Comparison of ENCODE assay signal across 8 cellular contexts in the genomic region with DNA sequence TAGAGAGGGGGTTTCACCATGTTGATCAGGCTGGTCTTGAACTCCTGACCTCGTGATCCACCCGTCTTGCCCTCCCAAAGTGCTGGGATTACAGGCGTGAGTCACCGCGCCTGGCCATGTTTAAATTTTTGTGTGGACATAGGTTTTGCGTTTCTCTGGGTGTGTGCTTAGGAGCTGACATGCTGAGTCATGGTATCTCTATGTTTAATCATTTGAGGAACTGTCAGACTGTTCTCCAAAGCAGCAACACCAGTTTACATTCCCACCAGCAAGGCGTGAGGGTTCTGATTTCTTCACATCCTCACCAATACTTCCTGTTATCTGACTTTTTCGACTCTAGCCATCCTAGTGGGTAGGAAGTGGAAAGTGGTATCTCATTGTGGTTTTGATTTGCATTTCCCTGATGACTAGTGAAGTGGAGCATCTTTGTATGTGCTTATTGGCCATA.
DNase-seq lines count a peak whose midpoint lies in the region; ATAC-seq, FAIRE-seq and TF ChIP-seq lines count a peak whose summit lies in the region.

No MANE protein-coding gene starts in this region.

- CTCF ChIA-PET in CD4-positive, alpha-beta memory T cell (lab: Charles Lee; ENCODE audit: partially characterized antibody), result interaction anchor here (0.7 to 1.5 kb wide), 6 partner anchors 12 to 136 kb away, joined by 3 to 6 read pairs (median 6); no protein-coding TSS in a partner anchor

- no peak for TF ChIP-seq POLR2A in vagina (IDR thresholded peaks at IDR 0.05)

- peaks cover 2 to 4% of the 10 kb centered on the region in 2 donors for H3K36me3 Mint-ChIP-seq in CD4-positive, alpha-beta memory T cell
- H3K36me3 Mint-ChIP-seq in HFFc6 (ENCODE audit: low read depth), result no peaks in the 10 kb centered on the region

- in situ Hi-C loops in SK-MEL-5 (cut with HindIII; ENCODE audit: low pct_unique_long_range_greater_than_20kb, low sequenced_read_pairs), result no loop called here

- no peaks in the 10 kb centered on the region for H3K27me3 ChIP-seq in CD4-positive, alpha-beta memory T cell (ENCODE audit: insufficient read depth, low read length)
- H3K27me3 ChIP-seq in bronchial epithelial cell (ENCODE audit: control insufficient read depth, insufficient read depth, low read length) (no peaks in the 10 kb centered on the region), vagina (no peaks in the 10 kb centered on the region)

- intact Hi-C loops in CD4-positive, alpha-beta memory T cell (cut with micrococcal nuclease), result loop anchor here (1.0 to 2.0 kb wide), 3 partner anchors 13 to 58 kb away; no protein-coding TSS in a partner anchor
- intact Hi-C loops in vagina (cut with DNase I), result no loop called here

- no peak overlapping the region for H3K4me3 ChIP-seq in CD4-positive, alpha-beta memory T cell (ENCODE audit: low read length in 2 of 2)
- H3K4me3 ChIP-seq in bronchial epithelial cell (ENCODE audit: low read depth, low read length), result no peak overlapping the region
- no peak overlapping the region for H3K4me3 ChIP-seq in vagina

- DNase-seq in CD4-positive, alpha-beta memory T cell, result peak; percentile 79 to 86 (median 81)
- DNase-seq in HFFc6 (peak; percentile 43), SK-MEL-5 (ENCODE audit: low read depth, low spot score) (peak; percentile 41), bronchial epithelial cell (ENCODE audit: low read depth) (peak; percentile 77), GM10266 (ENCODE audit: extremely low spot score) (no peak), vagina (ENCODE audit: extremely low spot score in 2 of 2) (no peak)
- peak; percentile 54 for DNase-seq in stimulated activated CD4-positive, alpha-beta T cell treated with anti-CD3 and anti-CD28 coated beads, Interleukin-4, amount 100 ng/mL, for 24 hours

- no peak for TF ChIP-seq CTCF in HFFc6 (IDR thresholded peaks at IDR 0.05)
- TF ChIP-seq CTCF in bronchial epithelial cell (IDR thresholded peaks at IDR 0.05; ENCODE audit: insufficient read depth, low read length, severe bottlenecking), result no peak
- no peak for TF ChIP-seq CTCF in GM10266 (IDR thresholded peaks at IDR 0.05; ENCODE audit: control insufficient read depth, insufficient read depth, low read depth, missing control alignments)
- TF ChIP-seq CTCF in vagina (IDR thresholded peaks at IDR 0.05), result no peak

- no peak for FAIRE-seq in bronchial epithelial cell (lab: Jason Lieb, UNC)

- no peak for ATAC-seq in HG03521 (IDR thresholded peaks at IDR 0.05; ENCODE audit: unreplicated experiment)

- peaks cover 37% of the 10 kb centered on the region for H3K4me1 ChIP-seq in CD4-positive, alpha-beta memory T cell (ENCODE audit: insufficient read depth, low read length)
- H3K4me1 ChIP-seq in vagina, result no peaks in the 10 kb centered on the region

- H3K4me3 Mint-ChIP-seq in CD4-positive, alpha-beta memory T cell, result peak overlapping the region in 7 of 8 donors; percentile 4 to 73 (median 66)
- no peak overlapping the region for H3K4me3 Mint-ChIP-seq in HFFc6

- H3K27ac Mint-ChIP-seq in CD4-positive, alpha-beta memory T cell, result peak overlapping the region; percentile 55 to 93 (median 87)
- no peak overlapping the region for H3K27ac Mint-ChIP-seq in HFFc6

- H3K4me1 Mint-ChIP-seq in CD4-positive, alpha-beta memory T cell, result peaks cover 26 to 50% (median 37%) of the 10 kb centered on the region in 4 donors
- peaks cover 8% of the 10 kb centered on the region; the same call in 1 of the 2 replicates for H3K4me1 Mint-ChIP-seq in HFFc6 (ENCODE audit: low read depth)

- peaks cover 0 to 14% (median 8%) of the 10 kb centered on the region in 8 donors for H3K9me3 Mint-ChIP-seq in CD4-positive, alpha-beta memory T cell
- no peaks in the 10 kb centered on the region; the same call in 1 of the 2 replicates for H3K9me3 Mint-ChIP-seq in HFFc6

- POLR2A ChIA-PET in CD4-positive, alpha-beta memory T cell (lab: Charles Lee; ENCODE audit: partially characterized antibody), result interaction anchor here (0.8 to 5.0 kb wide), 9 partner anchors 8 to 86 kb away, joined by 3 to 57 read pairs (median 5); no protein-coding TSS in a partner anchor

- H3K36me3 ChIP-seq in CD4-positive, alpha-beta memory T cell (ENCODE audit: insufficient read depth, low read length), result no peaks in the 10 kb centered on the region
- H3K36me3 ChIP-seq in bronchial epithelial cell (ENCODE audit: control insufficient read depth, insufficient read depth, low read length) (no peaks in the 10 kb centered on the region), vagina (no peaks in the 10 kb centered on the region)

- H3K27me3 Mint-ChIP-seq in CD4-positive, alpha-beta memory T cell, result peaks cover 0 to 2% of the 10 kb centered on the region in 2 donors
- peaks cover 8% of the 10 kb centered on the region for H3K27me3 Mint-ChIP-seq in HFFc6 (ENCODE audit: insufficient read depth)

- H3K27ac ChIP-seq in CD4-positive, alpha-beta memory T cell (ENCODE audit: low read depth, low read length), result peak overlapping the region; percentile 6
- no peak overlapping the region for H3K27ac ChIP-seq in vagina

- H3K9me3 ChIP-seq in CD4-positive, alpha-beta memory T cell (ENCODE audit: control insufficient read depth in 1 of 2, low read length in 2 of 2), result no peaks in the 10 kb centered on the region
- H3K9me3 ChIP-seq in vagina, result no peaks in the 10 kb centered on the region

Comparison
In these comparisons a context has a peak if more than half of its experiments do, and no peak if none do; other contexts are left out.
1. DNase-seq: peak in CD4-positive, alpha-beta memory T cell (5 of 5), HFFc6 (single experiment), SK-MEL-5 (single experiment), bronchial epithelial cell (single experiment) and stimulated activated CD4-positive, alpha-beta T cell treated with anti-CD3 and anti-CD28 coated beads, Interleukin-4, amount 100 ng/mL, for 24 hours (single experiment); none in GM10266 (single experiment) and vagina (0 of 2).